In genomic region chr10:46022978-46023702, GRCh38 we compare ENCODE assay signal across 1 cellular context.
A peak's percentile ranks its signal among the peaks of the same experiment; 100 is the strongest.
TF ChIP-seq lines count a peak whose summit lies in the region.

No MANE protein-coding gene starts in this region.

TF ChIP-seq in HepG2, 621 proteins besides CTCF, POLR2A, EP300 and RAD21 (continued from another document and continues in another):
- TF ChIP-seq ZMYM2 (CRISPR knock-in tag; IDR thresholded peaks at IDR 0.05) (no peak), MAZ (IDR thresholded peaks at IDR 0.05; ENCODE audit: borderline replicate concordance, low read depth, low read length) (peak; percentile 100), MAZ (CRISPR knock-in tag; IDR thresholded peaks at IDR 0.05; ENCODE audit: low read depth) (peak; percentile 97), ZNF816 (CRISPR knock-in tag; IDR thresholded peaks at IDR 0.05; ENCODE audit: borderline replicate concordance) (0 out of 2 replicates have a peak, but pooled peaks have one; percentile 35), GABPA (IDR thresholded peaks at IDR 0.05; ENCODE audit: low read depth, low read length) (no peak), GABPA (CRISPR knock-in tag; IDR thresholded peaks at IDR 0.05; ENCODE audit: low read depth) (no peak), RARG (CRISPR knock-in tag; IDR thresholded peaks at IDR 0.05; ENCODE audit: low read depth) (no peak), ZNF431 (CRISPR knock-in tag; IDR thresholded peaks at IDR 0.05; ENCODE audit: borderline replicate concordance, low read depth) (0 out of 2 replicates have a peak, but pooled peaks have one; percentile 49), RBM22 (optimal IDR thresholded peaks at IDR 0.05; ENCODE audit: low read length) (peak; percentile 93), HNF1A (IDR thresholded peaks at IDR 0.05; ENCODE audit: low read depth) (no peak), HNF1A (CRISPR knock-in tag; IDR thresholded peaks at IDR 0.05; ENCODE audit: borderline replicate concordance) (peak; percentile 74; the same call in 1 of the 2 replicates), RNF2 (conservative IDR thresholded peaks at IDR 0.05; ENCODE audit: low read depth) (no peak), ZNF160 (CRISPR knock-in tag; IDR thresholded peaks at IDR 0.05) (peak; percentile 90; the same call in 1 of the 2 replicates), FOXO1 (CRISPR knock-in tag; IDR thresholded peaks at IDR 0.05) (peak; percentile 77), ZNF207 (IDR thresholded peaks at IDR 0.05; ENCODE audit: borderline replicate concordance) (no peak), ZNF264 (CRISPR knock-in tag; IDR thresholded peaks at IDR 0.05) (peak; percentile 80), ZNF839 (CRISPR knock-in tag; IDR thresholded peaks at IDR 0.05; ENCODE audit: borderline replicate concordance) (peak; percentile 84; the same call in 1 of the 2 replicates), HOXD1 (CRISPR knock-in tag; IDR thresholded peaks at IDR 0.05) (0 out of 2 replicates have a peak, but pooled peaks have one; percentile 70), ZNF660 (CRISPR knock-in tag; IDR thresholded peaks at IDR 0.05; ENCODE audit: borderline replicate concordance, low read depth) (no peak), EZH2 (conservative IDR thresholded peaks at IDR 0.05; ENCODE audit: low read depth, low read length) (no peak), KDM2A (CRISPR knock-in tag; IDR thresholded peaks at IDR 0.05; ENCODE audit: borderline replicate concordance, low read depth) (peak; percentile 93), DMTF1 (CRISPR knock-in tag; IDR thresholded peaks at IDR 0.05) (no peak), SNAPC2 (CRISPR knock-in tag; IDR thresholded peaks at IDR 0.05) (no peak), MZF1 (CRISPR knock-in tag; IDR thresholded peaks at IDR 0.05; ENCODE audit: borderline replicate concordance) (peak; percentile 90; the same call in 1 of the 2 replicates), TAF1 (CRISPR knock-in tag; IDR thresholded peaks at IDR 0.05) (peak; percentile 99), ATF7 (IDR thresholded peaks at IDR 0.05) (no peak), ATF7 (CRISPR knock-in tag; IDR thresholded peaks at IDR 0.05) (no peak), HOXA5 (CRISPR knock-in tag; IDR thresholded peaks at IDR 0.05) (peak; percentile 93), CBFB (CRISPR knock-in tag; IDR thresholded peaks at IDR 0.05) (0 out of 2 replicates have a peak, but pooled peaks have one; percentile 22), RFXAP (CRISPR knock-in tag; IDR thresholded peaks at IDR 0.05; ENCODE audit: borderline replicate concordance) (peak; percentile 92), CHCHD3 (CRISPR knock-in tag; IDR thresholded peaks at IDR 0.05) (peak; percentile 55; the same call in 1 of the 2 replicates), RFX3 (CRISPR knock-in tag; IDR thresholded peaks at IDR 0.05) (0 out of 2 replicates have a peak, but pooled peaks have one; percentile 8), ZNF670 (CRISPR knock-in tag; IDR thresholded peaks at IDR 0.05; ENCODE audit: borderline replicate concordance) (peak; percentile 76; the same call in 1 of the 2 replicates), ZGPAT (CRISPR knock-in tag; IDR thresholded peaks at IDR 0.05) (peak; percentile 91), ZNF33A (CRISPR knock-in tag; IDR thresholded peaks at IDR 0.05; ENCODE audit: borderline replicate concordance) (no peak), SNRNP70 (IDR thresholded peaks at IDR 0.05; ENCODE audit: low read depth, low read length) (no peak), ZMAT5 (CRISPR knock-in tag; IDR thresholded peaks at IDR 0.05; ENCODE audit: borderline replicate concordance, low read depth) (no peak), ZNF280D (CRISPR knock-in tag; IDR thresholded peaks at IDR 0.05) (peak; percentile 93), ATF6 (CRISPR knock-in tag; conservative IDR thresholded peaks at IDR 0.05) (0 out of 2 replicates have a peak, but pooled peaks have one; percentile 85), POLR2AphosphoS5 (IDR thresholded peaks at IDR 0.05; ENCODE audit: low read depth, low read length) (peak; percentile 93), ZNF3 (CRISPR knock-in tag; IDR thresholded peaks at IDR 0.05) (no peak), SP140L (CRISPR knock-in tag; IDR thresholded peaks at IDR 0.05; ENCODE audit: borderline replicate concordance) (no peak), ZNF674 (CRISPR knock-in tag; IDR thresholded peaks at IDR 0.05; ENCODE audit: low read depth) (no peak), NCOA2 (CRISPR knock-in tag; IDR thresholded peaks at IDR 0.05) (peak; percentile 63; the same call in 1 of the 2 replicates), HOXA3 (CRISPR knock-in tag; IDR thresholded peaks at IDR 0.05) (peak; percentile 80), POGK (CRISPR knock-in tag; conservative IDR thresholded peaks at IDR 0.05) (peak; percentile 97), ZNF768 (CRISPR knock-in tag; IDR thresholded peaks at IDR 0.05) (peak; percentile 70; the same call in 1 of the 2 replicates), GRHL1 (CRISPR knock-in tag; conservative IDR thresholded peaks at IDR 0.05) (no peak), ZNF570 (CRISPR knock-in tag; IDR thresholded peaks at IDR 0.05; ENCODE audit: borderline replicate concordance) (no peak), ZNF468 (CRISPR knock-in tag; IDR thresholded peaks at IDR 0.05) (no peak), SCMH1 (CRISPR knock-in tag; IDR thresholded peaks at IDR 0.05; ENCODE audit: borderline replicate concordance) (no peak), ZFAT (CRISPR knock-in tag; conservative IDR thresholded peaks at IDR 0.05) (no peak), CHD4 (IDR thresholded peaks at IDR 0.05; ENCODE audit: borderline replicate concordance, low read length) (0 out of 2 replicates have a peak, but pooled peaks have one; percentile 30)
